In the genomic region with DNA sequence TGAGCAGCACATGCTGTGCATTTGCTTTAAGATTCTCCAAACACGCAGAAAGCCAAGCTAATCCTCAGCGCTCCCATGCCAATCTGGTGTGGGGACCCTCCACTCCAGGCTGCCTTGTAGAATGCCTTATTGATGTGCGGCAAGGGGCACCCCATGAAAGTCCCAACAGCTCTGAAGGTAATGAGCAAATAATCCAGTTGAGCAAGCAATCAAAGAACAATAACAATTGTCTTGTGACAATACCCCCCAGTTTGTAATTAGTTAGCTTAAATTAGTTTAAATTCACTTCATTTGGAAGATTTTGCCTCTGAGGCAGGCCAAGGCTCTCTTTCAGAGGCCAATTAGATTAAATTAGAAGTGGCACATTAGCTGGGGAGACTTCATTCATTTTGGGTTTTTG, we compare ENCODE assay signal across 15 cellular contexts. TPM values are rescaled to one million over a fixed set of nuclear protein-coding genes. Genes with fewer than 3 reads are reported as not detected.
DNase-seq lines count a peak whose midpoint lies in the region; ATAC-seq, FAIRE-seq and TF ChIP-seq lines count a peak whose summit lies in the region.
"Had no signal": no experiment of that assay in that cellular context is flagged by ENCODE, and none has a peak within 500 bp of the region (broad histone marks: within the 10 kb centered on the region; RNA-seq: fewer than 3 reads in every experiment).

No MANE protein-coding gene starts in this region.

- H3K9me3 ChIP-seq in Loucy (ENCODE audit: insufficient read depth, low read depth, low read length), result no peaks in the 10 kb centered on the region
- no peaks in the 10 kb centered on the region for H3K9me3 ChIP-seq in GM12878 (replicated peaks; ENCODE audit: control insufficient read depth, insufficient read depth, low read length)
- no peaks in the 10 kb centered on the region for H3K9me3 ChIP-seq in neuron (ENCODE audit: low read length)
- H3K9me3 ChIP-seq: SK-N-SH had no signal

- H3K4me3 ChIP-seq in Loucy (ENCODE audit: low read length, poor library complexity, severe bottlenecking) (no peak overlapping the region), GM12878 (no peak overlapping the region), neuron (ENCODE audit: low read length) (no peak overlapping the region)
- H3K4me3 ChIP-seq: K562 had no signal

- CTCF ChIA-PET in GM12878 (lab: Yijun Ruan, JAX), result interaction anchor here (1.7 to 4.6 kb wide), 4 partner anchors 11 to 511 kb away, joined by 6 to 47 read pairs (median 10); no protein-coding TSS in a partner anchor

- H3K27ac ChIP-seq in GM12878 (ENCODE audit: control insufficient read depth, insufficient read depth), result no peak overlapping the region

- peak; percentile 27 for DNase-seq in COR-L47 (lab: John Stamatoyannopoulos, UW)
- DNase-seq in GM12878 (ENCODE audit: low read depth, low spot score), result no peak
- no peak for DNase-seq in GM12891 (ENCODE audit: insufficient read length, low spot score)
- no peak for DNase-seq in RPMI8226
- no peak for DNase-seq in NOMO-1 treated with dmso at 0.1 percent for 144 hours (lab: John Stamatoyannopoulos, UW; ENCODE audit: unreplicated experiment)
- DNase-seq: H7, NCI-H1048, NCI-H1694, SK-N-SH had no signal

- no peaks in the 10 kb centered on the region for H3K9me2 ChIP-seq in Loucy (replicated peaks; ENCODE audit: low read depth, low read length)
- H3K9me2 ChIP-seq: SK-N-SH had no signal

- no peaks in the 10 kb centered on the region for H3K36me3 ChIP-seq in Loucy (ENCODE audit: insufficient read depth, low read length)
- no peaks in the 10 kb centered on the region for H3K36me3 ChIP-seq in GM12878 (ENCODE audit: control insufficient read depth in 2 of 2, insufficient read depth in 2 of 2, low read length in 1 of 2)
- no peaks in the 10 kb centered on the region for H3K36me3 ChIP-seq in neuron (ENCODE audit: insufficient read depth, low read length)

- H3K4me1 ChIP-seq in Loucy (ENCODE audit: insufficient read depth, low read length, poor library complexity, severe bottlenecking), result peaks cover 21% of the 10 kb centered on the region
- peaks cover 17% of the 10 kb centered on the region for H3K4me1 ChIP-seq in GM12878 (ENCODE audit: control insufficient read depth, insufficient read depth, low read length)
- H3K4me1 ChIP-seq in neuron (ENCODE audit: insufficient read depth, low read length), result no peaks in the 10 kb centered on the region

- H3K79me2 ChIP-seq in Loucy (ENCODE audit: insufficient read depth, low read length), result no peaks in the 10 kb centered on the region
- no peaks in the 10 kb centered on the region for H3K79me2 ChIP-seq in GM12878 (ENCODE audit: control insufficient read depth, insufficient read depth, low read length)

- in situ Hi-C loops in GM12878 (cut with MboI), result no loop called here

- H3F3A ChIP-seq in Loucy (ENCODE audit: low read depth), result no peaks in the 10 kb centered on the region

- TF ChIP-seq CTCF in Loucy (conservative IDR thresholded peaks at IDR 0.05; ENCODE audit: low read length), result no peak
- no peak for TF ChIP-seq CTCF in GM12878 (IDR thresholded peaks at IDR 0.05 in 2 of 3, conservative IDR thresholded peaks at IDR 0.05 in 1 of 3; ENCODE audit: control insufficient read depth in 2 of 3, extremely low read depth in 1 of 3, insufficient read depth in 1 of 3, low read depth in 3 of 3, low read length in 3 of 3)

- peak overlapping the region; percentile 80 for H3K4me2 ChIP-seq in Loucy (ENCODE audit: low read depth, low read length, poor library complexity, severe bottlenecking)
- peak overlapping the region; percentile 49 for H3K4me2 ChIP-seq in GM12878 (ENCODE audit: control insufficient read depth, insufficient read depth)
- H3K4me2 ChIP-seq: SK-N-SH had no signal

- ATAC-seq in GM12878 (no peak), HG03039 (IDR thresholded peaks at IDR 0.05; ENCODE audit: unreplicated experiment) (no peak)

- no peak for TF ChIP-seq EP300 in GM12878 (IDR thresholded peaks at IDR 0.05; ENCODE audit: borderline replicate concordance in 1 of 2, control insufficient read depth in 1 of 2, low read depth in 2 of 2, low read length in 2 of 2)

- no peaks in the 10 kb centered on the region for H3K27me3 ChIP-seq in Loucy (ENCODE audit: insufficient read depth, low read length, poor library complexity, severe bottlenecking)
- no peaks in the 10 kb centered on the region for H3K27me3 ChIP-seq in GM12878 (replicated peaks in 1 of 2; ENCODE audit: control insufficient read depth in 2 of 2, insufficient read depth in 2 of 2, low read length in 1 of 2)
- no peaks in the 10 kb centered on the region for H3K27me3 ChIP-seq in neuron (ENCODE audit: insufficient read depth, low read length)

- H3K9ac ChIP-seq in Loucy (ENCODE audit: low read depth, low read length, poor library complexity, severe bottlenecking) (peak overlapping the region; percentile 75), GM12878 (ENCODE audit: control insufficient read depth, insufficient read depth, low read length) (no peak overlapping the region)
- H3K9ac ChIP-seq: SK-N-SH had no signal

- intact Hi-C loops in GM12878 (cut with micrococcal nuclease; ENCODE audit: unreplicated experiment), result no loop called here

- TF ChIP-seq POLR2A in GM12878 (IDR thresholded peaks at IDR 0.05; ENCODE audit: low read depth, low read length) (no peak), GM12891 (IDR thresholded peaks at IDR 0.05; ENCODE audit: low read depth, low read length) (no peak)

- 100% methylated on average over 3 of the region's 3 CpGs for WGBS in GM12878 (ENCODE audit: insufficient coverage, insufficient replicate concordance, low lambda C conversion rate, missing lambda C conversion rate)

- POLR2A ChIA-PET in GM12878 (lab: Charles Lee), result interaction anchor here (1.2 kb wide), 1 partner anchor 12 kb away, joined by 6 read pairs; no protein-coding TSS in a partner anchor

- no TSS peak for BruUV-seq in GM12878 (replicated peaks; lab: Mats Ljungman, UMichigan)

- FAIRE-seq in GM12878 (lab: Jason Lieb, UNC), result no peak
- no peak for FAIRE-seq in GM12891 (lab: Jason Lieb, UNC)
- FAIRE-seq: K562, RCC 7860 had no signal

- RAD21 ChIA-PET in GM12878 (lab: Charles Lee; ENCODE audit: unreplicated experiment), result interaction anchor here (1.0 to 1.8 kb wide), 2 partner anchors 12 to 16 kb away, joined by 3 to 10 read pairs; no protein-coding TSS in a partner anchor

- no peak for TF ChIP-seq RAD21 in GM12878 (IDR thresholded peaks at IDR 0.05; ENCODE audit: insufficient read depth, low read depth, low read length)

- peak overlapping the region; percentile 83 for H2AFZ ChIP-seq in Loucy (ENCODE audit: low read length)
- peak overlapping the region; percentile 80 for H2AFZ ChIP-seq in GM12878 (ENCODE audit: control insufficient read depth, low read depth, low read length)
- H2AFZ ChIP-seq in neuron (ENCODE audit: low read depth, low read length), result peak overlapping the region; percentile 23

- H4K20me1 ChIP-seq in Loucy (ENCODE audit: insufficient read depth, low read length, poor library complexity, severe bottlenecking), result no peaks in the 10 kb centered on the region
- H4K20me1 ChIP-seq in GM12878 (ENCODE audit: control insufficient read depth, insufficient read depth), result no peaks in the 10 kb centered on the region

- SMC1A ChIA-PET in GM12878 (lab: Charles Lee; ENCODE audit: uncharacterized antibody, unreplicated experiment), result interaction anchor here (0.7 to 1.6 kb wide), 6 partner anchors 8 to 1444 kb away, joined by 3 to 7 read pairs (median 4); no protein-coding TSS in a partner anchor

TF ChIP-seq in GM12878, 131 proteins besides CTCF, POLR2A, EP300 and RAD21 (continues in another document):
- TF ChIP-seq, protein P1, sequence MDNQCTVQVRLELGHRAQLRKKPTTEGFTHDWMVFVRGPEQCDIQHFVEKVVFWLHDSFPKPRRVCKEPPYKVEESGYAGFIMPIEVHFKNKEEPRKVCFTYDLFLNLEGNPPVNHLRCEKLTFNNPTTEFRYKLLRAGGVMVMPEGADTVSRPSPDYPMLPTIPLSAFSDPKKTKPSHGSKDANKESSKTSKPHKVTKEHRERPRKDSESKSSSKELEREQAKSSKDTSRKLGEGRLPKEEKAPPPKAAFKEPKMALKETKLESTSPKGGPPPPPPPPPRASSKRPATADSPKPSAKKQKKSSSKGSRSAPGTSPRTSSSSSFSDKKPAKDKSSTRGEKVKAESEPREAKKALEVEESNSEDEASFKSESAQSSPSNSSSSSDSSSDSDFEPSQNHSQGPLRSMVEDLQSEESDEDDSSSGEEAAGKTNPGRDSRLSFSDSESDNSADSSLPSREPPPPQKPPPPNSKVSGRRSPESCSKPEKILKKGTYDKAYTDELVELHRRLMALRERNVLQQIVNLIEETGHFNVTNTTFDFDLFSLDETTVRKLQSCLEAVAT (IDR thresholded peaks at IDR 0.05), result no peak

TF ChIP-seq in GM12891, 5 proteins besides CTCF, POLR2A, EP300 and RAD21:
- TF ChIP-seq TAF1 (IDR thresholded peaks at IDR 0.05; ENCODE audit: low read depth, low read length) (no peak), SPI1 (IDR thresholded peaks at IDR 0.05; ENCODE audit: low read depth, low read length) (no peak)
TF ChIP-seq in GM12891: peak in this region for 0.

RNA-seq across cellular contexts. Expression of a gene that starts 17.7 kb away (rescaled TPM):
- total RNA-seq in GM12878 (2013; cell fraction: nucleolus; rRNA removed), result not detected in 2 replicates
- total RNA-seq in GM12878 (2014; rRNA removed) (0.11 TPM in 1 of 2 replicates, not detected in the other), GM12878 (2014; rRNA removed; fragmentation: Illumina TruSeq; extraction: Trizol) (not detected in 2 replicates), GM12878 (2021) (0.38 TPM in 1 of 2 replicates, not detected in the other)
- polyA plus RNA-seq in GM12878 (2011; ENCODE audit: low read depth), result not detected
- polyA plus RNA-seq in GM12878 (2011; rRNA removed) (not detected in 2 replicates), GM12878 (2014; fragmentation: Illumina TruSeq; extraction: Trizol) (not detected in 2 replicates), GM12878 (2014; fragmentation: Nextera tagmentation; extraction: Ambion mirVana) (not detected), GM12878 (2014; rRNA removed) (not detected in 2 replicates), GM12878 (2016; fragmentation: Nextera tagmentation; extraction: Ambion mirVana) (under 1 TPM in 1 of 2 experiments, not detected in 1; 0.15 TPM)
- polyA plus RNA-seq in GM12878 (2011; cell fraction: cytosol; rRNA removed), result not detected in 2 replicates
- polyA plus RNA-seq in GM12878 (2011; cell fraction: nucleus; rRNA removed), result not detected in 2 replicates
- polyA plus RNA-seq in GM12878 (2012), result 0.10 TPM in 1 of 2 replicates, not detected in the other
- not detected in 2 replicates for polyA minus RNA-seq in GM12878 (2011; rRNA and poly(A)+ RNA removed)
- polyA minus RNA-seq in GM12878 (2011; cell fraction: cytosol; rRNA and poly(A)+ RNA removed), result not detected in 2 replicates
- not detected in 2 replicates for polyA minus RNA-seq in GM12878 (2011; cell fraction: nucleus; rRNA and poly(A)+ RNA removed)
- 0.64 TPM for polyA plus RNA-seq in GM12891 (2012; ENCODE audit: low read depth, missing spikeins)
- total RNA-seq: Daoy had no signal
- polyA plus RNA-seq: K562, SK-N-SH had no signal

Comparison
In these comparisons a context has a peak if more than half of its experiments do, and no peak if none do; other contexts are left out.
1. H2AFZ ChIP-seq: peak in every context shown above with its lines; median percentile 83 in Loucy; 80 in GM12878; 23 in neuron.